In genomic region chr7:51327287-51327717, GRCh38 we compare ENCODE assay signal across 14 cellular contexts. TPM values are rescaled to one million over a fixed set of nuclear protein-coding genes. Genes with fewer than 3 reads are reported as not detected.
"Had no signal": no experiment of that assay in that cellular context is flagged by ENCODE, and none has a peak within 500 bp of the region (broad histone marks: within the 10 kb centered on the region; RNA-seq: fewer than 3 reads in every experiment).

No MANE protein-coding gene starts in this region.

- H3K36me3 ChIP-seq: brain microvascular endothelial cell, lower lobe of right lung, neutrophil, tibial nerve had no signal

- H3K4me3 ChIP-seq: lower lobe of right lung, tibial nerve had no signal

- ATAC-seq: activated CD8-positive, alpha-beta memory T cell treated with anti-CD3 and anti-CD28 coated beads, Interleukin-2, amount 10 ng/mL, durations not matched to agents 7 days and 5 days; esophagus mucosa; left cardiac atrium; lower lobe of right lung; SK-N-SH treated with all-trans-retinoic acid at 6 μM for 48 hours had no signal

- H3K27me3 ChIP-seq: brain microvascular endothelial cell, neutrophil, tibial nerve had no signal

- H3K4me1 ChIP-seq: lower lobe of right lung, tibial nerve had no signal

- H3K9me3 ChIP-seq: lower lobe of right lung, neutrophil, tibial nerve had no signal

- DNase-seq: activated CD8-positive, alpha-beta memory T cell treated with anti-CD3 and anti-CD28 coated beads, Interleukin-2, amount 10 ng/mL, durations not matched to agents 7 days and 5 days; activated effector memory CD4-positive, alpha-beta T cell treated with Interleukin-2 at 50 U/mL for 16 hours; activated T-cell treated with anti-CD3 and anti-CD28 coated beads, Interleukin-2, amount 50 U/mL, for 24 hours; brain microvascular endothelial cell; cerebellar nuclear complex; left cardiac atrium; lower lobe of right lung; midbrain; small intestine; T-helper 2 cell had no signal

- H3K27ac ChIP-seq: brain microvascular endothelial cell, lower lobe of right lung, neutrophil, tibial nerve had no signal

RNA-seq across cellular contexts. Expression of gene COBL, which starts 10.7 kb away (rescaled TPM):
- total RNA-seq: activated CD8-positive, alpha-beta memory T cell treated with anti-CD3 and anti-CD28 coated beads, Interleukin-2, amount 10 ng/mL, durations not matched to agents 7 days and 5 days had no signal
